Comparison of ENCODE assay signal across 20 cellular contexts in the genomic region with DNA sequence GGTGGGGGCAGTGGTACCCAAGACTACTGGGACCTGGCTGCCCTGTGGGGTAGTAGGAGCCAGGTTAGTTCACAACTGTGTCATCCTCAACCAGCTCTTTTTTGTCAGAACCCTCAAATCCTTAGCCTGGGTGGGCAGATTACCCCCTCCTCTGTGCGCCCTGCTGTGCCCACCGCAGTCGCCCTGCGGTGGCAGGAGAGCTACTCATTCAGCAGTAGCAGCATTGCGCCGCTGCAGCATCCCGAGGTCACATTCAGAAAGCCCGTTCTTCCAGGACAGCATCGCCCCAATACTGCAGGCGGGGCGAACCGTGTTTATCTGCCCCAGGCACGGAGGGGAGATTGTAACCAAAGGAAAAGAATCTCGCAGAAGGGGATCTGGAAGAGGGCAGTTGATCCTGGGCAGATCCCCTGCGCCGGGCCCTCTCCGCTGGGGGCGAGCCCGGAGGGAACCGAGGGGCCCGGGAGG. TPM values are rescaled to one million over a fixed set of nuclear protein-coding genes. Genes with fewer than 3 reads are reported as not detected.
DNase-seq lines count a peak whose midpoint lies in the region; TF ChIP-seq lines count a peak whose summit lies in the region.
"Had no signal": no experiment of that assay in that cellular context is flagged by ENCODE, and none has a peak within 500 bp of the region (broad histone marks: within the 10 kb centered on the region; RNA-seq: fewer than 3 reads in every experiment).

No MANE protein-coding gene starts in this region.

- H3K23ac ChIP-seq in neuronal stem cell (ENCODE audit: low read depth, low read length, poor library complexity), result no peak overlapping the region

- H3K4ac ChIP-seq in neuronal stem cell (ENCODE audit: low read length), result no peak overlapping the region

- H3K27ac Mint-ChIP-seq in immature natural killer cell, result no peak overlapping the region
- H3K27ac Mint-ChIP-seq: activated CD4-positive, alpha-beta T cell treated with anti-CD3 and anti-CD28 coated beads for 36 hours; activated CD8-positive, alpha-beta memory T cell treated with anti-CD3 and anti-CD28 coated beads, Interleukin-2, amount 10 ng/mL, durations not matched to agents 7 days and 5 days; activated T-helper 17 cell treated with anti-CD3 and anti-CD28 coated beads, Interleukin-2, amount 50 U/mL, for 72 hours; HFFc6 had no signal

- no peak overlapping the region for H2BK5ac ChIP-seq in neuronal stem cell (ENCODE audit: low read length)

- peaks cover 0 to 99% (median 43%) of the 10 kb centered on the region in 3 experiments for H3K27me3 ChIP-seq in neuronal stem cell (ENCODE audit: control insufficient read depth in 3 of 3, insufficient read depth in 3 of 3, low read depth in 1 of 3, low read length in 3 of 3)

- H3K9me3 Mint-ChIP-seq in immature natural killer cell, result peaks cover 0 to 7% (median 0%) of the 10 kb centered on the region in 6 donors
- H3K9me3 Mint-ChIP-seq: activated T-helper 17 cell treated with anti-CD3 and anti-CD28 coated beads, Interleukin-2, amount 50 U/mL, for 72 hours; HFFc6 had no signal

- DNase-seq in GM13977 (ENCODE audit: low spot score) (peak; percentile 12), caudate nucleus (lab: John Stamatoyannopoulos, UW) (peak in 8 of 61 donors; percentile 32 to 68 (median 60)), neuronal stem cell (ENCODE audit: low spot score) (peak; percentile 21), HuH-7.5 (ENCODE audit: low spot score) (no peak), immature natural killer cell (no peak), mesenteric fat pad (ENCODE audit: low spot score) (no peak)
- no peak for DNase-seq in activated CD4-positive, alpha-beta T cell treated with anti-CD3 and anti-CD28 coated beads for 48 hours
- DNase-seq: activated CD4-positive, alpha-beta T cell treated with anti-CD3 and anti-CD28 coated beads for 36 hours; activated CD8-positive, alpha-beta memory T cell treated with anti-CD3 and anti-CD28 coated beads, Interleukin-2, amount 10 ng/mL, durations not matched to agents 7 days and 5 days; dermis blood vessel endothelial cell; gastrocnemius medialis; HFFc6; NCI-H69 had no signal

- no peak overlapping the region for H4K8ac ChIP-seq in neuronal stem cell (ENCODE audit: low read depth, low read length)

- H3K4me3 ChIP-seq in iPS-18c (ENCODE audit: insufficient read depth, low read depth, low read length), result peak overlapping the region; percentile 41
- H3K4me3 ChIP-seq in neuronal stem cell (ENCODE audit: low read length in 2 of 2), result peak overlapping the region in 1 of 2 donors; percentile 3
- H3K4me3 ChIP-seq: gastrocnemius medialis, suprapubic skin had no signal

- no peak overlapping the region for H2AK5ac ChIP-seq in neuronal stem cell (ENCODE audit: low read depth, low read length)

- H2BK15ac ChIP-seq in neuronal stem cell (ENCODE audit: low read length), result no peak overlapping the region

- no peaks in the 10 kb centered on the region for H3K9me3 ChIP-seq in iPS-18c (ENCODE audit: control insufficient read depth, insufficient read depth, low read length)
- H3K9me3 ChIP-seq in neuronal stem cell (replicated peaks in 1 of 2; ENCODE audit: control insufficient read depth in 2 of 2, insufficient read depth in 1 of 2, low read depth in 1 of 2, low read length in 2 of 2), result no peaks in the 10 kb centered on the region
- H3K9me3 ChIP-seq: gastrocnemius medialis, suprapubic skin had no signal

- H3K9ac ChIP-seq in neuronal stem cell (ENCODE audit: low read depth, low read length, poor library complexity), result no peak overlapping the region

- peaks cover 0 to 4% (median 4%) of the 10 kb centered on the region in 3 donors for H3K36me3 Mint-ChIP-seq in immature natural killer cell
- H3K36me3 Mint-ChIP-seq: activated CD8-positive, alpha-beta memory T cell treated with anti-CD3 and anti-CD28 coated beads, Interleukin-2, amount 10 ng/mL, durations not matched to agents 7 days and 5 days had no signal

- H3K36me3 ChIP-seq in neuronal stem cell (replicated peaks in 1 of 2; ENCODE audit: control insufficient read depth in 2 of 2, insufficient read depth in 2 of 2, low read length in 2 of 2), result peaks cover 0 to 46% of the 10 kb centered on the region in 2 donors
- H3K36me3 ChIP-seq: gastrocnemius medialis, suprapubic skin had no signal

- H3K27ac ChIP-seq in caudate nucleus (ENCODE audit: low read depth, low read length) (peak overlapping the region; percentile 93), neuronal stem cell (replicated peaks; ENCODE audit: low read length) (no peak overlapping the region)
- H3K27ac ChIP-seq: gastrocnemius medialis, suprapubic skin had no signal

- in situ Hi-C loops in GM13977 (cut with MboI; ENCODE audit: low pct_unique_long_range_greater_than_20kb, low sequenced_read_pairs, unreplicated experiment), result loop anchor here (25.0 kb wide), 1 partner anchor 1705 kb away; no protein-coding TSS in a partner anchor

- no peak overlapping the region for H3K4me3 Mint-ChIP-seq in immature natural killer cell
- H3K4me3 Mint-ChIP-seq: activated CD4-positive, alpha-beta T cell treated with anti-CD3 and anti-CD28 coated beads for 36 hours; activated CD8-positive, alpha-beta memory T cell treated with anti-CD3 and anti-CD28 coated beads, Interleukin-2, amount 10 ng/mL, durations not matched to agents 7 days and 5 days; activated T-helper 17 cell treated with anti-CD3 and anti-CD28 coated beads, Interleukin-2, amount 50 U/mL, for 72 hours; HFFc6 had no signal

- H2BK12ac ChIP-seq in neuronal stem cell (ENCODE audit: low read length), result no peak overlapping the region

- H3K18ac ChIP-seq in neuronal stem cell (ENCODE audit: low read length), result no peak overlapping the region

- H3K14ac ChIP-seq in neuronal stem cell (ENCODE audit: low read length), result no peak overlapping the region

- H2AFZ ChIP-seq in neuronal stem cell (ENCODE audit: low read length), result no peak overlapping the region

- H3K27me3 Mint-ChIP-seq in immature natural killer cell (ENCODE audit: low read depth in 3 of 3), result peaks cover 32 to 70% (median 41%) of the 10 kb centered on the region in 3 donors

- no CpG with 5 or more reads among the region's 21 CpGs for WGBS in neuronal stem cell (ENCODE audit: extremely low coverage in 2 of 2, insufficient read length in 2 of 2, insufficient replicate concordance in 1 of 2), 2 donors

- H2BK120ac ChIP-seq in neuronal stem cell (ENCODE audit: low read depth, low read length), result no peak overlapping the region

- peaks cover 0 to 7% of the 10 kb centered on the region in 2 donors for H3K4me1 Mint-ChIP-seq in immature natural killer cell
- H3K4me1 Mint-ChIP-seq: activated T-helper 17 cell treated with anti-CD3 and anti-CD28 coated beads, Interleukin-2, amount 50 U/mL, for 72 hours had no signal

- H3K4me2 ChIP-seq in neuronal stem cell (ENCODE audit: insufficient read depth, low read length, poor library complexity, severe bottlenecking), result peak overlapping the region; percentile 51

- no peak overlapping the region for H4K91ac ChIP-seq in neuronal stem cell (ENCODE audit: low read depth, low read length, poor library complexity)

- TF ChIP-seq CTCF in GM13977 (IDR thresholded peaks at IDR 0.05; ENCODE audit: extremely low read depth, insufficient read depth, missing control alignments), result no peak

- H3K4me1 ChIP-seq in neuronal stem cell (ENCODE audit: control insufficient read depth in 2 of 2, insufficient read depth in 1 of 2, low read depth in 1 of 2, low read length in 2 of 2), result peaks cover 13 to 22% of the 10 kb centered on the region in 2 donors

- H3K79me1 ChIP-seq in neuronal stem cell (ENCODE audit: low read depth, low read length), result no peaks in the 10 kb centered on the region

RNA-seq across cellular contexts. Expression of gene POU3F3, which starts 13.0 kb away (rescaled TPM):
- 3.6 TPM for polyA plus RNA-seq in neuronal stem cell (2013, experiment 1 of 2)
- 3.4 TPM for polyA plus RNA-seq in neuronal stem cell (2013, experiment 2 of 2)
- polyA plus RNA-seq in immature natural killer cell, result not detected
- total RNA-seq in mesenteric fat pad, result not detected
- total RNA-seq: A673; activated CD4-positive, alpha-beta T cell treated with anti-CD3 and anti-CD28 coated beads for 36 hours; activated CD8-positive, alpha-beta memory T cell treated with anti-CD3 and anti-CD28 coated beads, Interleukin-2, amount 10 ng/mL, durations not matched to agents 7 days and 5 days; activated T-helper 17 cell treated with anti-CD3 and anti-CD28 coated beads, Interleukin-2, amount 50 U/mL, for 72 hours; bronchial epithelial cell; gastrocnemius medialis; HFFc6; omental fat pad; sciatic nerve had no signal

Comparison
In these comparisons a context has a peak if more than half of its experiments do, and no peak if none do; other contexts are left out.
1. DNase-seq: peak in GM13977 (single experiment) and neuronal stem cell (single experiment); none in HuH-7.5 (single experiment), immature natural killer cell (0 of 3), activated CD4-positive, alpha-beta T cell treated with anti-CD3 and anti-CD28 coated beads for 48 hours (single experiment) and mesenteric fat pad (single experiment).